In the genomic region with DNA sequence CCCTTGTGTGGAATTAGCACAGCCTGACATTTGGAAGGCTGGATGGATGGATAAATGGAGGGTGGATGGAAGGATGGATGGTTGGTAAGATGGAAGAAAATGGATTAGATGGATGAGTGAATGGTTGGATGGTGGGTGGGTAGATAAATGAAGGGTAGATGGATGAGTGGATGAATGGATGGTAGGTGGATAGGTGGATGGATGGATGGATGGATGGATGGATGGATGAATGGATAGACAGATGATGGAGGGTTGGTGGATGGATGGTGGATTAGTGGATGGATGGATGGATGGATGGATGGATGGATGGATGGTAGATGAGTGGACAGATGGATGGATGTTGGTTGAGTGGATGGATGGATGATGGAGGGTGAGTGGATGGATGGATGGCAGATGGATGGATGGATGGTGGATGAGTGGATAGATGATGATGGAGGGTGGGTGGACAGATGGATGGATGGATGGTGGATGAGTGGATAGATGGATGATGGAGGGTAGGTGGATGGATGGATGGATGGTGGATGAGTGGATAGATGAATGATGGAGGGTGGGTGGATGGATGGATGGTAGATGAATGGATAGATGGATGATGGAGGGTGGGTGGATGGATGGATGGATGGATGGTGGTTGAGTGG, we compare ENCODE assay signal across 23 cellular contexts.
"Had no signal": no experiment of that assay in that cellular context is flagged by ENCODE, and none has a peak within 500 bp of the region (broad histone marks: within the 10 kb centered on the region; RNA-seq: fewer than 3 reads in every experiment).

No MANE protein-coding gene starts in this region.

- ATAC-seq: Panc1, PC-3 had no signal

- H3K27ac ChIP-seq: HL-60, KMS-11, RWPE1 had no signal

- H3K4me2 ChIP-seq: KMS-11, SK-N-SH had no signal

- H3K9me3 ChIP-seq: SK-N-SH had no signal

- H3K9ac ChIP-seq: KMS-11, SK-N-SH had no signal

- DNase-seq: Kasumi-1, MV-4-11, NCI-H1048, NCI-H1105, NCI-H1417, NCI-H1436 treated with DMSO at 0.1 percent for 48 hours, NCI-H1694, NCI-H187 treated with DMSO at 0.1 percent for 48 hours, NCI-H2029 treated with DMSO at 0.1 percent for 48 hours, NCI-H2171 treated with DMSO at 0.1 percent for 48 hours, NCI-H345, NCI-H446 treated with DMSO at 0.1 percent for 48 hours, NCI-H510A treated with DMSO at 0.1 percent for 48 hours, NCI-H526 treated with DMSO at 0.1 percent for 48 hours, NCI-H748 treated with DMSO at 0.1 percent for 48 hours, PC-3, SHP77, SK-N-SH, T-helper 1 cell had no signal

- H3K9me2 ChIP-seq: SK-N-SH had no signal
